Comparison of ENCODE assay signal across 36 cellular contexts in genomic region chr6:107557698-107558097, GRCh38.
"Had no signal": no experiment of that assay in that cellular context is flagged by ENCODE, and none has a peak within 500 bp of the region (broad histone marks: within the 10 kb centered on the region; RNA-seq: fewer than 3 reads in every experiment).

No MANE protein-coding gene starts in this region.

- H3K27me3 ChIP-seq: adrenal gland, body of pancreas, brain microvascular endothelial cell, breast epithelium had no signal

- ATAC-seq: activated CD8-positive, alpha-beta memory T cell treated with anti-CD3 and anti-CD28 coated beads, Interleukin-2, amount 10 ng/mL, durations not matched to agents 7 days and 5 days; activated CD8-positive, alpha-beta T cell treated with anti-CD3 and anti-CD28 coated beads, Interleukin-2, amount 10 ng/mL, durations not matched to agents 7 days and 5 days; activated naive CD4-positive, alpha-beta T cell treated with anti-CD3 and anti-CD28 coated beads, Interleukin-2, amount 50 U/mL, for 72 hours; activated T-cell treated with anti-CD3 and anti-CD28 coated beads, Interleukin-2, amount 50 U/mL, for 4 hours; activated T-cell treated with anti-CD3 and anti-CD28 coated beads, Interleukin-2, amount 50 U/mL, for 72 hours; activated T-helper 17 cell treated with anti-CD3 and anti-CD28 coated beads, Interleukin-2, amount 50 U/mL, for 72 hours; body of pancreas had no signal

- H3K4me1 ChIP-seq: body of pancreas, breast epithelium had no signal

- H3K9me3 ChIP-seq: adrenal gland, body of pancreas, breast epithelium had no signal

- H3K36me3 ChIP-seq: adrenal gland, brain microvascular endothelial cell, breast epithelium, WERI-Rb-1 had no signal

- H3K4me3 ChIP-seq: adrenal gland, body of pancreas, breast epithelium had no signal

- FAIRE-seq: astrocyte, colon, TTC549 had no signal

- H3K27ac ChIP-seq: adrenal gland, body of pancreas, brain microvascular endothelial cell, breast epithelium, WERI-Rb-1 had no signal

- DNase-seq: activated B cell treated with CpG ODN at 0.5 μM for 24 hours; activated CD4-positive, alpha-beta memory T cell treated with anti-CD3 and anti-CD28 coated beads for 36 hours; activated CD4-positive, alpha-beta T cell treated with anti-CD3 and anti-CD28 coated beads for 4 hours; activated CD4-positive, alpha-beta T cell treated with anti-CD3 and anti-CD28 coated beads, Interleukin-2, amount 10 ng/mL, durations not matched to agents 24 days and 14 days; activated CD4-positive, alpha-beta T cell treated with anti-CD3 and anti-CD28 coated beads, Interleukin-2, amount 50 U/mL, for 1 hour; activated CD4-positive, alpha-beta T cell treated with anti-CD3 and anti-CD28 coated beads, Interleukin-2, amount 50 U/mL, for 4 hours; activated CD4-positive, CD25-positive, alpha-beta regulatory T cell treated with anti-CD3 and anti-CD28 coated beads, Interleukin-2, amount 50 U/mL, for 72 hours; activated CD8-positive, alpha-beta memory T cell treated with anti-CD3 and anti-CD28 coated beads for 24 hours; activated CD8-positive, alpha-beta memory T cell treated with anti-CD3 and anti-CD28 coated beads, Interleukin-2, amount 10 ng/mL, durations not matched to agents 7 days and 5 days; activated CD8-positive, alpha-beta memory T cell treated with anti-CD3 and anti-CD28 coated beads, Interleukin-2, amount 50 U/mL, for 48 hours; activated CD8-positive, alpha-beta T cell treated with anti-CD3 and anti-CD28 coated beads, Interleukin-2, amount 10 ng/mL, durations not matched to agents 7 days and 5 days; activated effector memory CD4-positive, alpha-beta T cell treated with anti-CD3 and anti-CD28 coated beads, Interleukin-2, amount 50 U/mL, for 16 hours; activated gamma-delta T cell treated with Interleukin-2 at 50 U/mL for 16 hours; activated naive CD4-positive, alpha-beta T cell; activated naive CD4-positive, alpha-beta T cell treated with anti-CD3 and anti-CD28 coated beads for 36 hours; activated naive CD4-positive, alpha-beta T cell treated with anti-CD3 and anti-CD28 coated beads, Interleukin-2, amount 50 U/mL, for 16 hours; activated naive CD8-positive, alpha-beta T cell treated with anti-CD3 and anti-CD28 coated beads for 36 hours; activated T-cell treated with anti-CD3 and anti-CD28 coated beads, Interleukin-2, amount 50 U/mL, for 1 hour; activated T-cell treated with anti-CD3 and anti-CD28 coated beads, Interleukin-2, amount 50 U/mL, for 4 hours; activated T-cell treated with anti-CD3 and anti-CD28 coated beads, Interleukin-2, amount 50 U/mL, for 72 hours; adrenal gland; amniotic stem cell; aorta; body of pancreas; brain microvascular endothelial cell; central memory CD4-positive, alpha-beta T cell; T-helper 1 cell; T-helper 2 cell; T-helper 9 cell; WERI-Rb-1 had no signal
